Comparison of ENCODE assay signal across 1 cellular context in the genomic region with DNA sequence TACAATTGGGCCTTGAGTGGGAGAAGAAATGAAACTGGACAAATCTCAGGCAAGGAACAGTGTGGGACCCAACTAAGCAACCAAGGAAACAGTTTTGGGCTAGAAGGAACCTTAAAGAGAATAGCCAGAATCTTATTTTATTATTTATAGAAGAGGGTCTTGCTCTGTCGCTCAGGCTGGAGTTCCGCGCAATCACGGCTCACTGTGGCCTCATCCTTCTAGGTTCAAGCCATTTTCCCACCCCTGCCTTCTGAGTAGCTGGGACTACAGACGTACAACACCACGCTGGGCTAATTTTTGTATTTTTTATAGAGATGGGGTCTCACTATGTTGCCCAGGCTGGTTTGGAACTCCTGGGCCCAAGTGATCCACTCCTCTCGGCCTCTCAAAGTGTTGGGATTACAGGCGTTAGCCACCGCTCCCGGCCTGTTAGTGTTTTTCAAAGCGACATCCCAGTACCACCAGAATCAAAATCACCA.
TF ChIP-seq lines count a peak whose summit lies in the region.

No MANE protein-coding gene starts in this region.

TF ChIP-seq in HepG2, 621 proteins besides CTCF, POLR2A, EP300 and RAD21:
- TF ChIP-seq CREM (IDR thresholded peaks at IDR 0.05) = no peak
- TF ChIP-seq CREM (CRISPR knock-in tag; IDR thresholded peaks at IDR 0.05) = no peak
- no peak for TF ChIP-seq TSC22D2 (CRISPR knock-in tag; IDR thresholded peaks at IDR 0.05; ENCODE audit: borderline replicate concordance)
- no peak for TF ChIP-seq SOX5 (CRISPR knock-in tag; IDR thresholded peaks at IDR 0.05; ENCODE audit: borderline replicate concordance)
- no peak for TF ChIP-seq CSRNP2 (CRISPR knock-in tag; conservative IDR thresholded peaks at IDR 0.05; ENCODE audit: low read depth)
- peak; percentile 60 for TF ChIP-seq ZNF121 (CRISPR knock-in tag; IDR thresholded peaks at IDR 0.05)
- TF ChIP-seq SCMH1 (CRISPR knock-in tag; IDR thresholded peaks at IDR 0.05; ENCODE audit: borderline replicate concordance) = no peak
- TF ChIP-seq U2AF1 (optimal IDR thresholded peaks at IDR 0.05; ENCODE audit: low read depth, low read length) = no peak
- TF ChIP-seq STAT5B (CRISPR knock-in tag; IDR thresholded peaks at IDR 0.05) = no peak
- TF ChIP-seq IRF1 (CRISPR knock-in tag; IDR thresholded peaks at IDR 0.05; ENCODE audit: low read depth) = no peak
